ENCODE assay signal across 9 cellular contexts in genomic region chr15:90191344-90191687, GRCh38. TPM values are rescaled to one million over a fixed set of nuclear protein-coding genes. Genes with fewer than 3 reads are reported as not detected.
DNase-seq lines count a peak whose midpoint lies in the region; ATAC-seq, FAIRE-seq and TF ChIP-seq lines count a peak whose summit lies in the region.
"Had no signal": no experiment of that assay in that cellular context is flagged by ENCODE, and none has a peak within 500 bp of the region (broad histone marks: within the 10 kb centered on the region; RNA-seq: fewer than 3 reads in every experiment).

No MANE protein-coding gene starts in this region.

- H3K79me2 ChIP-seq in GM23248 (ENCODE audit: insufficient read depth), result no peaks in the 10 kb centered on the region

- no peak for DNase-seq in ascending aorta (ENCODE audit: low spot score in 2 of 2)
- DNase-seq in pancreas, result no peak
- DNase-seq in HUDEP-2 (lab: John Stamatoyannopoulos, UW; ENCODE audit: unreplicated experiment in 76 of 76), result no peak
- no peak for DNase-seq in activated CD4-positive, CD25-positive, alpha-beta regulatory T cell (lab: John Stamatoyannopoulos, UW)
- no peak for DNase-seq in SW 1271 (lab: John Stamatoyannopoulos, UW)
- DNase-seq in GM23248, result no peak

- no peaks in the 10 kb centered on the region for H3K27me3 ChIP-seq in ascending aorta
- H3K27me3 ChIP-seq in pancreas, result no peaks in the 10 kb centered on the region
- H3K27me3 ChIP-seq in GM23248 (replicated peaks; ENCODE audit: insufficient read depth), result no peaks in the 10 kb centered on the region
- H3K27me3 ChIP-seq: MG63 had no signal

- H3K27ac ChIP-seq in ascending aorta (peak overlapping the region; percentile 56 to 60), pancreas (peak overlapping the region; percentile 20 to 79 (median 57)), GM23248 (no peak overlapping the region)

- WGBS in pancreas, 2 donors, result 50 to 51% methylated on average over 3 of the region's 3 CpGs
- 88% methylated on average over 3 of the region's 3 CpGs for WGBS in GM23248 (ENCODE audit: low coverage in 1 of 2, low lambda C conversion rate in 2 of 2, missing lambda C conversion rate in 2 of 2), 2 experiments

- H3K36me3 ChIP-seq in ascending aorta, result no peaks in the 10 kb centered on the region
- H3K36me3 ChIP-seq in pancreas, result no peaks in the 10 kb centered on the region
- H3K36me3 ChIP-seq in GM23248 (ENCODE audit: low read depth), result no peaks in the 10 kb centered on the region
- H3K36me3 ChIP-seq: MG63 had no signal

- no peak overlapping the region for H2AFZ ChIP-seq in GM23248

- H3K9me3 ChIP-seq in ascending aorta (no peaks in the 10 kb centered on the region), pancreas (no peaks in the 10 kb centered on the region), GM23248 (ENCODE audit: low read depth) (no peaks in the 10 kb centered on the region)
- H3K9me3 ChIP-seq: MG63 had no signal

- no peak overlapping the region for H3K4me3 ChIP-seq in ascending aorta
- no peak overlapping the region for H3K4me3 ChIP-seq in pancreas
- H3K4me3 ChIP-seq in GM23248, result no peak overlapping the region
- H3K4me3 ChIP-seq: MG63 had no signal

- no peaks in the 10 kb centered on the region for H3K9me2 ChIP-seq in GM23248 (ENCODE audit: insufficient read depth)

- TF ChIP-seq CTCF in ascending aorta (IDR thresholded peaks at IDR 0.05) (no peak), pancreas (IDR thresholded peaks at IDR 0.05) (no peak)

- ATAC-seq in GM18868 (IDR thresholded peaks at IDR 0.05; ENCODE audit: unreplicated experiment) (peak; percentile 22), HG02798 (IDR thresholded peaks at IDR 0.05; ENCODE audit: poor library complexity, unreplicated experiment) (peak; percentile 20), pancreas (no peak)

- H4K20me1 ChIP-seq in GM23248 (ENCODE audit: insufficient read depth), result no peaks in the 10 kb centered on the region

- H3F3A ChIP-seq in GM23248 (ENCODE audit: insufficient read depth), result no peaks in the 10 kb centered on the region

- intact Hi-C loops in ascending aorta (cut with DNase I) (no loop called here), pancreas (cut with DNase I) (no loop called here)

- in situ Hi-C loops in GM23248 (cut with MboI), result no loop called here

- H3K4me1 ChIP-seq in ascending aorta (peaks cover 2 to 26% of the 10 kb centered on the region in 2 donors), pancreas (peaks cover 24 to 61% (median 33%) of the 10 kb centered on the region in 3 donors), GM23248 (ENCODE audit: insufficient read depth) (no peaks in the 10 kb centered on the region)

- no peak overlapping the region for H3K4me2 ChIP-seq in GM23248 (ENCODE audit: unreplicated experiment)

- FAIRE-seq in pancreas (lab: Jason Lieb, UNC), result no peak

- H3K9ac ChIP-seq in GM23248, result no peak overlapping the region

RNA-seq across cellular contexts. Expression of gene SEMA4B, which starts 9.8 kb away (rescaled TPM):
- total RNA-seq in ascending aorta (51.2 TPM), pancreas (10 to 100 TPM; 33.1 to 63.9 (median 38.4) TPM)
- polyA plus RNA-seq in pancreas (10 to 100 TPM; 32.5 to 39.3 TPM), GM23248 (2016; fragmentation: Nextera tagmentation; extraction: Ambion mirVana) (4.5 and 4.7 TPM in 2 replicates)
- 3.2 and 3.6 TPM in 2 replicates for total RNA-seq in GM23248 (2014; rRNA removed; shearing (Covaris generic))

RNA-seq across cellular contexts. Expression of gene CIB1, which starts 42.4 kb away (rescaled TPM):
- 50.9 TPM for total RNA-seq in ascending aorta
- total RNA-seq in pancreas, result 10 to 100 TPM; 70.4 to 88.6 (median 79.3) TPM
- 100 to 1,000 TPM; 153 to 162 TPM for polyA plus RNA-seq in pancreas
- 30.7 and 45.8 TPM in 2 replicates for total RNA-seq in GM23248 (2014; rRNA removed; shearing (Covaris generic))
- polyA plus RNA-seq in GM23248 (2016; fragmentation: Nextera tagmentation; extraction: Ambion mirVana), result 123 and 129 TPM in 2 replicates

RNA-seq across cellular contexts. Expression of gene GDPGP1, which starts 42.7 kb away (rescaled TPM):
- 2.2 TPM for total RNA-seq in ascending aorta
- total RNA-seq in pancreas, result 1 to 10 TPM; 2.6 to 7.0 (median 4.4) TPM
- polyA plus RNA-seq in pancreas, result 1 to 10 TPM; 2.0 to 3.3 TPM
- 9.0 TPM in 2 replicates for total RNA-seq in GM23248 (2014; rRNA removed; shearing (Covaris generic))
- 1.3 TPM in 2 replicates for polyA plus RNA-seq in GM23248 (2016; fragmentation: Nextera tagmentation; extraction: Ambion mirVana)

RNA-seq across cellular contexts. Expression of gene TTLL13, which starts 58.0 kb away (rescaled TPM):
- not detected for total RNA-seq in ascending aorta
- under 1 TPM in 4 of 6 donors, not detected in 2; 0.19 to 0.46 (median 0.35) TPM for total RNA-seq in pancreas
- polyA plus RNA-seq in pancreas, result 1 to 10 TPM; 1.3 to 2.4 TPM
- total RNA-seq in GM23248 (2014; rRNA removed; shearing (Covaris generic)), result not detected in 2 replicates
- polyA plus RNA-seq in GM23248 (2016; fragmentation: Nextera tagmentation; extraction: Ambion mirVana), result not detected in 2 replicates

Comparison
In these comparisons a context has a peak if more than half of its experiments do, and no peak if none do; other contexts are left out.
1. ATAC-seq: peak in GM18868 (single experiment) and HG02798 (single experiment); none in pancreas (0 of 4).